In genomic region chr1:171014878-171015277, GRCh38 we compare ENCODE assay signal across 4 cellular contexts.
TF ChIP-seq lines count a peak whose summit lies in the region.

No MANE protein-coding gene starts in this region.

TF ChIP-seq in A549, 52 proteins besides CTCF, POLR2A, EP300 and RAD21:
- peak; percentile 95 for TF ChIP-seq MAFK (IDR thresholded peaks at IDR 0.05; ENCODE audit: partially characterized antibody)
- no peak for TF ChIP-seq KDM1A (IDR thresholded peaks at IDR 0.05; ENCODE audit: low read depth)
TF ChIP-seq in A549: peak in this region for 1.

TF ChIP-seq in HEK293, 187 proteins besides CTCF, POLR2A, EP300 and RAD21:
- TF ChIP-seq, protein P1, sequence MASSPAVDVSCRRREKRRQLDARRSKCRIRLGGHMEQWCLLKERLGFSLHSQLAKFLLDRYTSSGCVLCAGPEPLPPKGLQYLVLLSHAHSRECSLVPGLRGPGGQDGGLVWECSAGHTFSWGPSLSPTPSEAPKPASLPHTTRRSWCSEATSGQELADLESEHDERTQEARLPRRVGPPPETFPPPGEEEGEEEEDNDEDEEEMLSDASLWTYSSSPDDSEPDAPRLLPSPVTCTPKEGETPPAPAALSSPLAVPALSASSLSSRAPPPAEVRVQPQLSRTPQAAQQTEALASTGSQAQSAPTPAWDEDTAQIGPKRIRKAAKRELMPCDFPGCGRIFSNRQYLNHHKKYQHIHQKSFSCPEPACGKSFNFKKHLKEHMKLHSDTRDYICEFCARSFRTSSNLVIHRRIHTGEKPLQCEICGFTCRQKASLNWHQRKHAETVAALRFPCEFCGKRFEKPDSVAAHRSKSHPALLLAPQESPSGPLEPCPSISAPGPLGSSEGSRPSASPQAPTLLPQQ (tag by site-specific recombination; IDR thresholded peaks at IDR 0.05): peak; percentile 59; the same call in 1 of the 2 replicates
- TF ChIP-seq ZNF350 (tag by site-specific recombination; IDR thresholded peaks at IDR 0.05) (0 out of 2 replicates have a peak, but pooled peaks have one; percentile 31), PRDM6 (tag by site-specific recombination; IDR thresholded peaks at IDR 0.05) (0 out of 2 replicates have a peak, but pooled peaks have one; percentile 9), ZNF112 (tag by site-specific recombination; IDR thresholded peaks at IDR 0.05) (no peak), ZFP37 (tag by site-specific recombination; IDR thresholded peaks at IDR 0.05) (no peak), HOXA7 (CRISPR knock-in tag; IDR thresholded peaks at IDR 0.05; ENCODE audit: borderline replicate concordance) (no peak)

TF ChIP-seq in IMR-90, 13 proteins besides CTCF, POLR2A, EP300 and RAD21:
- TF ChIP-seq CHD1 (IDR thresholded peaks at IDR 0.05; ENCODE audit: low read depth, low read length) (no peak), MAFK (IDR thresholded peaks at IDR 0.05; ENCODE audit: low read depth, low read length) (peak; percentile 98), MXI1 (IDR thresholded peaks at IDR 0.05; ENCODE audit: borderline replicate concordance, low read depth, low read length) (no peak), MAZ (IDR thresholded peaks at IDR 0.05; ENCODE audit: borderline replicate concordance, low read depth, low read length) (no peak), BHLHE40 (IDR thresholded peaks at IDR 0.05; ENCODE audit: low read depth, low read length) (no peak), RFX5 (IDR thresholded peaks at IDR 0.05; ENCODE audit: low read depth, low read length) (no peak), RCOR1 (IDR thresholded peaks at IDR 0.05; ENCODE audit: insufficient replicate concordance, low read length) (no peak)

TF ChIP-seq in K562, 482 proteins besides CTCF, POLR2A, EP300 and RAD21:
- TF ChIP-seq MAFK (IDR thresholded peaks at IDR 0.05; ENCODE audit: low read length) (peak; percentile 95), MAFG (tag; conservative IDR thresholded peaks at IDR 0.05) (peak; percentile 71), MAFF (IDR thresholded peaks at IDR 0.05; ENCODE audit: low read length) (peak; percentile 89), TEAD2 (tag; IDR thresholded peaks at IDR 0.05) (no peak), C11orf30 (IDR thresholded peaks at IDR 0.05; ENCODE audit: low read depth) (peak; percentile 46; the same call in 1 of the 2 replicates), GTF3C2 (IDR thresholded peaks at IDR 0.05; ENCODE audit: borderline replicate concordance, extremely low read depth, insufficient read length) (no peak), ID3 (CRISPR knock-in tag; IDR thresholded peaks at IDR 0.05) (no peak), ID3 (tag; IDR thresholded peaks at IDR 0.05) (no peak), NR2C2 (CRISPR knock-in tag; IDR thresholded peaks at IDR 0.05) (no peak), NR2C2 (tag; IDR thresholded peaks at IDR 0.05) (no peak), MAZ (CRISPR knock-in tag; conservative IDR thresholded peaks at IDR 0.05 in 1 of 2, IDR thresholded peaks at IDR 0.05 in 1 of 2) (no peak), ZNF316 (IDR thresholded peaks at IDR 0.05) (peak; percentile 74)
- TF ChIP-seq, protein P2, sequence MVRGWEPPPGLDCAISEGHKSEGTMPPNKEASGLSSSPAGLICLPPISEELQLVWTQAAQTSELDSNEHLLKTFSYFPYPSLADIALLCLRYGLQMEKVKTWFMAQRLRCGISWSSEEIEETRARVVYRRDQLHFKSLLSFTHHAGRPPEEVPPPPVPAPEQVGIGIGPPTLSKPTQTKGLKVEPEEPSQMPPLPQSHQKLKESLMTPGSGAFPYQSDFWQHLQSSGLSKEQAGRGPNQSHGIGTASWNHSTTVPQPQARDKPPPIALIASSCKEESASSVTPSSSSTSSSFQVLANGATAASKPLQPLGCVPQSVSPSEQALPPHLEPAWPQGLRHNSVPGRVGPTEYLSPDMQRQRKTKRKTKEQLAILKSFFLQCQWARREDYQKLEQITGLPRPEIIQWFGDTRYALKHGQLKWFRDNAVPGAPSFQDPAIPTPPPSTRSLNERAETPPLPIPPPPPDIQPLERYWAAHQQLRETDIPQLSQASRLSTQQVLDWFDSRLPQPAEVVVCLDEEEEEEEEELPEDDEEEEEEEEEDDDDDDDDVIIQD (CRISPR knock-in tag; IDR thresholded peaks at IDR 0.05): no peak
- TF ChIP-seq, protein P3, sequence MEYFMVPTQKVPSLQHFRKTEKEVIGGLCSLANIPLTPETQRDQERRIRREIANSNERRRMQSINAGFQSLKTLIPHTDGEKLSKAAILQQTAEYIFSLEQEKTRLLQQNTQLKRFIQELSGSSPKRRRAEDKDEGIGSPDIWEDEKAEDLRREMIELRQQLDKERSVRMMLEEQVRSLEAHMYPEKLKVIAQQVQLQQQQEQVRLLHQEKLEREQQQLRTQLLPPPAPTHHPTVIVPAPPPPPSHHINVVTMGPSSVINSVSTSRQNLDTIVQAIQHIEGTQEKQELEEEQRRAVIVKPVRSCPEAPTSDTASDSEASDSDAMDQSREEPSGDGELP (CRISPR knock-in tag; IDR thresholded peaks at IDR 0.05; ENCODE audit: borderline replicate concordance): no peak
